ENCODE assay signal across 16 cellular contexts in the genomic region with DNA sequence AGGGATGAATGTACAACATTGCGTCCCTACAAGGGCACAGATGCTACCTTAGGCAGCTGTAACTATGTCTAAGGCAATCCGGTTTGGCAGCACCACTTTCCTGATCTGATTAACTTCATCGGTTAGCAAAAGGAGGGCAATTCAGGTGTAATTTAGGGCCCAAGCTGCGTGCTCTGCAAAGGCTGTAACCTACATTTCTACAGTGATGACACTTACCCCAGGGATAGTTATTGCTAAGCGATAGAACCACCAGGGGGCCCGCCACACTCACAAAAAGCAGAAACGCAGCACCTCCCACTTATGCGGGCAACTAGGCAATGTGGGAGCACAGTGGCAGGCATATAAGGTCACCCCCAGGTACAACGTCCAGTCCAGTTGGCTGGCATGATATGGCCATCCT.
DNase-seq lines count a peak whose midpoint lies in the region; ATAC-seq and TF ChIP-seq lines count a peak whose summit lies in the region.
"Had no signal": no experiment of that assay in that cellular context is flagged by ENCODE, and none has a peak within 500 bp of the region (broad histone marks: within the 10 kb centered on the region; RNA-seq: fewer than 3 reads in every experiment).

No MANE protein-coding gene starts in this region.

- no peaks in the 10 kb centered on the region for H3K36me3 Mint-ChIP-seq in osteocyte (ENCODE audit: unreplicated experiment)
- H3K36me3 Mint-ChIP-seq: brain had no signal

- H3K9me3 Mint-ChIP-seq in osteocyte (ENCODE audit: unreplicated experiment) = no peaks in the 10 kb centered on the region
- H3K9me3 Mint-ChIP-seq: brain had no signal

- no peak overlapping the region for H3K27ac Mint-ChIP-seq in osteocyte (ENCODE audit: unreplicated experiment)
- H3K27ac Mint-ChIP-seq: activated CD4-positive, alpha-beta memory T cell treated with anti-CD3 and anti-CD28 coated beads, Interleukin-2, amount 10 ng/mL, durations not matched to agents 7 days and 5 days had no signal

- no peak overlapping the region for H3K4me3 ChIP-seq in fibroblast of pulmonary artery (replicated peaks; ENCODE audit: low read depth, low read length)
- no peak overlapping the region for H3K4me3 ChIP-seq in tibial artery
- H3K4me3 ChIP-seq: MG63, tibial nerve had no signal

- no peak overlapping the region for H3K4me3 Mint-ChIP-seq in osteocyte (ENCODE audit: unreplicated experiment)
- H3K4me3 Mint-ChIP-seq: activated CD4-positive, alpha-beta memory T cell treated with anti-CD3 and anti-CD28 coated beads, Interleukin-2, amount 10 ng/mL, durations not matched to agents 7 days and 5 days; brain had no signal

- H3K27me3 Mint-ChIP-seq in osteocyte (ENCODE audit: unreplicated experiment) = no peaks in the 10 kb centered on the region
- H3K27me3 Mint-ChIP-seq: activated CD4-positive, alpha-beta memory T cell treated with anti-CD3 and anti-CD28 coated beads, Interleukin-2, amount 10 ng/mL, durations not matched to agents 7 days and 5 days had no signal

- peaks cover 20% of the 10 kb centered on the region for H3K4me1 Mint-ChIP-seq in osteocyte (ENCODE audit: unreplicated experiment)
- H3K4me1 Mint-ChIP-seq: activated CD4-positive, alpha-beta memory T cell treated with anti-CD3 and anti-CD28 coated beads, Interleukin-2, amount 10 ng/mL, durations not matched to agents 7 days and 5 days had no signal

- H3K9me3 ChIP-seq in tibial artery = no peaks in the 10 kb centered on the region
- H3K9me3 ChIP-seq: neutrophil, tibial nerve had no signal

- DNase-seq in Right ventricle myocardium superior (no peak), Right ventricle myocardium inferior (ENCODE audit: missing footprints) (no peak), SK-N-DZ (ENCODE audit: low spot score) (peak; percentile 54), fibroblast of pulmonary artery (ENCODE audit: low read depth) (no peak), tibial artery (no peak), osteocyte (ENCODE audit: extremely low spot score, unreplicated experiment) (no peak), NCI-H1417 treated with DMSO at 0.1 percent for 48 hours (lab: John Stamatoyannopoulos, UW) (no peak)
- DNase-seq: activated CD4-positive, alpha-beta memory T cell treated with anti-CD3 and anti-CD28 coated beads, Interleukin-2, amount 10 ng/mL, durations not matched to agents 7 days and 5 days; activated effector memory CD4-positive, alpha-beta T cell treated with Interleukin-2 at 50 U/mL for 16 hours; MG63; stimulated activated CD4-positive, alpha-beta T cell treated with anti-CD3 and anti-CD28 coated beads, Interleukin-12 subunit alpha, Interleukin-12 subunit beta, amount 100 ng/mL, for 4 hours had no signal

- H3K27me3 ChIP-seq in tibial artery = no peaks in the 10 kb centered on the region
- H3K27me3 ChIP-seq: MG63, neutrophil, tibial nerve had no signal

- intact Hi-C loops in Right ventricle myocardium superior (cut with DNase I) = no loop called here
- intact Hi-C loops in Right ventricle myocardium inferior (cut with DNase I) = no loop called here
- intact Hi-C loops in tibial artery (cut with DNase I; ENCODE audit: low total_unique reads) = no loop called here

- H3K27ac ChIP-seq in tibial artery = peak overlapping the region; percentile 65 to 70
- H3K27ac ChIP-seq: HL-60, neutrophil, tibial nerve had no signal

- no peaks in the 10 kb centered on the region for H3K36me3 ChIP-seq in tibial artery
- H3K36me3 ChIP-seq: MG63, neutrophil, tibial nerve had no signal

- peaks cover 0 to 40% (median 21%) of the 10 kb centered on the region in 4 donors for H3K4me1 ChIP-seq in tibial artery

- TF ChIP-seq CTCF in fibroblast of pulmonary artery (IDR thresholded peaks at IDR 0.05; ENCODE audit: low read length, missing control alignments) (peak; percentile 18), tibial artery (IDR thresholded peaks at IDR 0.05) (no peak), osteocyte (IDR thresholded peaks at IDR 0.05) (no peak)

- ATAC-seq in Right ventricle myocardium superior (ENCODE audit: poor library complexity) (peak; percentile 25), Right ventricle myocardium inferior (no peak), GM19455 (IDR thresholded peaks at IDR 0.05; ENCODE audit: unreplicated experiment) (no peak)
